ENCODE assay signal across 1 cellular context in the genomic region with DNA sequence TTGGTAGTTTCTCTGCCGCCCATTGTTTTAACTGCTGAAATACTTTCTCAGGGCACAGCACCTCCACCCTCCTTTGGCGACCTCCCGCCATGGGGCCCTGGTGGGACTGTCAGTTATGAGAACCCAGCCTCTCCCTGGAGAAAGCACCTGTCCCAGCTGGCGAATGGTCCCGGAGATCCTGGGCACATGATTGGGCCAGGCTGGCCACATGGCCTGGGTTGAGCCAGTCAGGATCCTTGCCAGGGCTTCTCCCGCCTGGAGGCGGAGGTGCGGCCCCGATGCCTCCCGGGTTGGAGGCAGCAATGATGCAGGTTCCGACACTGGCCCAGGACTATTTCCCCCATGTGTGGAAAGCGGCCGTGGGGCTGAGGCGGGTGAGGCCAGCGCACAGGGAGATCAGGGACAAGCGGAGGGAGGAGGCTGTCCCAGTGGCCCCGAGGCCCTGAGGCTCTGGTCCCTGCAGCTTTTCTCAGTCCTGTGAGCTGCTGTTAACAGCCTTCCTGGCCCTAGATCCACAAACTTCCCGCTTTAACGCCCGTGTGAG.
A peak's percentile ranks its signal among the peaks of the same experiment; 100 is the strongest.
TF ChIP-seq lines count a peak whose summit lies in the region.

No MANE protein-coding gene starts in this region.

TF ChIP-seq in A549, 52 proteins besides CTCF, POLR2A, EP300 and RAD21 (continued from another document):
- TF ChIP-seq, protein P1, sequence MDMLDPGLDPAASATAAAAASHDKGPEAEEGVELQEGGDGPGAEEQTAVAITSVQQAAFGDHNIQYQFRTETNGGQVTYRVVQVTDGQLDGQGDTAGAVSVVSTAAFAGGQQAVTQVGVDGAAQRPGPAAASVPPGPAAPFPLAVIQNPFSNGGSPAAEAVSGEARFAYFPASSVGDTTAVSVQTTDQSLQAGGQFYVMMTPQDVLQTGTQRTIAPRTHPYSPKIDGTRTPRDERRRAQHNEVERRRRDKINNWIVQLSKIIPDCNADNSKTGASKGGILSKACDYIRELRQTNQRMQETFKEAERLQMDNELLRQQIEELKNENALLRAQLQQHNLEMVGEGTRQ (IDR thresholded peaks at IDR 0.05), result peak; percentile 59
- TF ChIP-seq FOSL2 (IDR thresholded peaks at IDR 0.05), result no peak
- no peak for TF ChIP-seq FOSL2 (CRISPR knock-in tag; IDR thresholded peaks at IDR 0.05)
TF ChIP-seq in A549: peak in this region for 1.
